10 cellular contexts compared by ENCODE assay signal in the genomic region with DNA sequence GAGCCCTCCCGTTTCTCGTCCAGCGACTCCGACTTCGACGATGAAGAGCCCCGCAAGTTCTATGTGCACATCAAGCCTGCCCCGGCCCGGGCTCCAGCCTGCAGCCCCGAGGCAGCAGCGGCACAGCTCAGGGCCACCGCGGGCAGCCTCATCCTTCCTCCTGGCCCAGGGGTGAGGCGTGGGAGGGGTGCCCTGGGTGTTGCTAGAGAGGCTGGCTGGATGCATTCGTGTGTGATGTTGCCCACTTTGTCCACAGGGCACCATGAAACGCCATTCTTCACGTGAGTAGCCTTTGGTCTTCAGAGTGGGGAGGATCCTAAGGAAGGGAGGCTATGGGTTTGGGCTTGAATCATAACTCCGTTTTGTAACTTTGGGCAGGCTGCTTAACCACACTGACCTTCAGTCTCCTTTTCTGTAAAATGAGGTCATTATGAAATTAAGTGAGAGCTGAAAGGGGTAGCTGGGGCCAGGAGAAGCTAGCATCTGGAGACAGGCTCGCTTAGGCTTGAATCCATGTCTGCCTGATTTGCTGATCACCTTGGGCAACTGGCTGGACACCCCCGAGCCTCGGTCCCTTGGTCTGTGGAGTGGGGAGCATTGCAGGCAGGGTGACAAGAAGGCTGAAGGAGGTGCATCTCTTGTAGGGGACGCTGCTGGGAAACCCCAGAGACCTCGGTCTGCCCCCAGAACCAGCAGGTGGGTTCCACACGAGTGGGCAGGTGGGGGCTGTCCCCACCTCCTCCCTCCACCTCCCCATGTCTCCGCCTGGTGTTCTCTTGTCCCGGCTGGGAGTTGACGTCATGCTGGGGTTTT. TPM values are rescaled to one million over a fixed set of nuclear protein-coding genes. Genes with fewer than 3 reads are reported as not detected.
DNase-seq lines count a peak whose midpoint lies in the region; ATAC-seq and TF ChIP-seq lines count a peak whose summit lies in the region.
"Had no signal": no experiment of that assay in that cellular context is flagged by ENCODE, and none has a peak within 500 bp of the region (broad histone marks: within the 10 kb centered on the region; RNA-seq: fewer than 3 reads in every experiment).

No MANE protein-coding gene starts in this region.

- DNase-seq in fibroblast of villous mesenchyme (ENCODE audit: low read depth): peak; percentile 16
- no peak for DNase-seq in stimulated activated CD4-positive, alpha-beta T cell treated with anti-CD3 and anti-CD28 coated beads, Interleukin-1b, Interleukin-23, amount 100 ng/mL, for 48 hours
- DNase-seq in glomerular visceral epithelial cell (ENCODE audit: extremely low spot score): no peak
- DNase-seq in caudate nucleus (lab: John Stamatoyannopoulos, UW): no peak
- DNase-seq in amniotic stem cell (lab: John Stamatoyannopoulos, UW): no peak
- DNase-seq: heart right ventricle had no signal

- no peak for TF ChIP-seq CTCF in fibroblast of villous mesenchyme (IDR thresholded peaks at IDR 0.05; ENCODE audit: insufficient read depth, low read depth, low read length)

- H3K4me3 ChIP-seq in fibroblast of villous mesenchyme (ENCODE audit: low read depth, low read length): no peak overlapping the region
- H3K4me3 ChIP-seq: heart right ventricle, skin epidermis had no signal

- ATAC-seq in GM18499 (IDR thresholded peaks at IDR 0.05; ENCODE audit: insufficient read depth, unreplicated experiment) (peak; percentile 71), GM21528 (IDR thresholded peaks at IDR 0.05; ENCODE audit: low FRiP score, unreplicated experiment) (peak; percentile 56), HG03457 (IDR thresholded peaks at IDR 0.05; ENCODE audit: unreplicated experiment) (peak; percentile 62)

- no peak overlapping the region for H3K27ac ChIP-seq in caudate nucleus (ENCODE audit: low read depth, low read length)
- H3K27ac ChIP-seq: heart right ventricle had no signal

RNA-seq across cellular contexts. Expression of a gene that starts 18.7 kb away (rescaled TPM):
- total RNA-seq in fibroblast of villous mesenchyme: not detected in 2 replicates
- total RNA-seq: heart right ventricle had no signal

RNA-seq across cellular contexts. Expression of a gene that starts 24.9 kb away (rescaled TPM):
- total RNA-seq in fibroblast of villous mesenchyme: 0.43 and 0.64 TPM in 2 replicates

RNA-seq across cellular contexts. Expression of a gene that starts 45.1 kb away (rescaled TPM):
- total RNA-seq in fibroblast of villous mesenchyme: not detected in 2 replicates
- total RNA-seq: heart right ventricle had no signal

RNA-seq across cellular contexts. Expression of a gene that starts 56.9 kb away (rescaled TPM):
- 14.8 and 15.1 TPM in 2 replicates for total RNA-seq in fibroblast of villous mesenchyme
